In genomic region chr3:157130881-157131251, GRCh38 we compare ENCODE assay signal across 9 cellular contexts. TPM values are rescaled to one million over a fixed set of nuclear protein-coding genes. Genes with fewer than 3 reads are reported as not detected.
DNase-seq lines count a peak whose midpoint lies in the region; ATAC-seq and TF ChIP-seq lines count a peak whose summit lies in the region.
"Had no signal": no experiment of that assay in that cellular context is flagged by ENCODE, and none has a peak within 500 bp of the region (broad histone marks: within the 10 kb centered on the region; RNA-seq: fewer than 3 reads in every experiment).

No MANE protein-coding gene starts in this region.

- DNase-seq in Caco-2, result no peak
- DNase-seq in Panc1 (ENCODE audit: low read depth, low spot score), result no peak
- no peak for DNase-seq in endothelial cell (ENCODE audit: low spot score)
- no peak for DNase-seq in sigmoid colon
- DNase-seq in dedifferentiated amniotic fluid mesenchymal stem cell (ENCODE audit: extremely low spot score), result no peak
- no peak for DNase-seq in NCI-H1417 treated with DMSO at 0.1 percent for 48 hours (lab: John Stamatoyannopoulos, UW)
- no peak for DNase-seq in DMS79 (lab: John Stamatoyannopoulos, UW)

- H3K27ac ChIP-seq in Panc1 (ENCODE audit: low read length) (peak overlapping the region; percentile 90), sigmoid colon (peak overlapping the region; percentile 61 to 80 (median 76))
- H3K27ac ChIP-seq: HL-60 had no signal

- no peak for TF ChIP-seq POLR2A in sigmoid colon (IDR thresholded peaks at IDR 0.05)

- H3K36me3 Mint-ChIP-seq in Caco-2 (ENCODE audit: insufficient read depth, unreplicated experiment), result peaks cover 6% of the 10 kb centered on the region
- H3K36me3 Mint-ChIP-seq in endothelial cell (ENCODE audit: low read depth, unreplicated experiment), result no peaks in the 10 kb centered on the region

- WGBS in sigmoid colon, 2 donors, result 13 to 36% methylated on average over 10 of the region's 10 CpGs

- TF ChIP-seq EP300 in sigmoid colon (IDR thresholded peaks at IDR 0.05), result no peak

- H3K36me3 ChIP-seq in Caco-2 (ENCODE audit: control insufficient read depth, insufficient read depth, low read length), result no peaks in the 10 kb centered on the region
- H3K36me3 ChIP-seq in Panc1 (ENCODE audit: control insufficient read depth, insufficient read depth, low read length), result no peaks in the 10 kb centered on the region
- H3K36me3 ChIP-seq in sigmoid colon, result no peaks in the 10 kb centered on the region

- no peaks in the 10 kb centered on the region for H3K27me3 Mint-ChIP-seq in Caco-2 (ENCODE audit: insufficient read depth, unreplicated experiment)
- peaks cover 9% of the 10 kb centered on the region for H3K27me3 Mint-ChIP-seq in endothelial cell (ENCODE audit: unreplicated experiment)

- no TSS peak for BruUV-seq in Caco-2 (replicated peaks; lab: Mats Ljungman, UMichigan)
- no TSS peak for BruUV-seq in Panc1 (replicated peaks; lab: Mats Ljungman, UMichigan)

- H3K4me1 Mint-ChIP-seq in Caco-2 (ENCODE audit: low read depth, unreplicated experiment) (peaks cover 31% of the 10 kb centered on the region), endothelial cell (ENCODE audit: unreplicated experiment) (peaks cover 40% of the 10 kb centered on the region)

- ATAC-seq in Panc1, result no peak
- ATAC-seq in HG02588 (IDR thresholded peaks at IDR 0.05; ENCODE audit: unreplicated experiment), result no peak

- no peaks in the 10 kb centered on the region for H3K27me3 ChIP-seq in Caco-2 (replicated peaks; ENCODE audit: control insufficient read depth, insufficient read depth, low read length)
- no peaks in the 10 kb centered on the region for H3K27me3 ChIP-seq in Panc1 (ENCODE audit: control insufficient read depth, insufficient read depth, low read length)
- H3K27me3 ChIP-seq in sigmoid colon, result no peaks in the 10 kb centered on the region

- in situ Hi-C loops in Panc1 (cut with HindIII; ENCODE audit: low pct_unique_long_range_greater_than_20kb, low sequenced_read_pairs), result no loop called here

- POLR2A ChIA-PET in Caco-2 (lab: Charles Lee) (interaction anchor here (1.0 to 2.4 kb wide), 3 partner anchors 11 to 42 kb away, joined by 3 to 21 read pairs (median 3); no protein-coding TSS in a partner anchor), Panc1 (lab: Charles Lee) (interaction anchor here (0.6 kb wide), 1 partner anchor 316 kb away, joined by 4 read pairs; no protein-coding TSS in a partner anchor)

- H3K4me3 ChIP-seq in Caco-2 (ENCODE audit: low read depth, low read length) (no peak overlapping the region), Panc1 (ENCODE audit: low read depth in 2 of 2, low read length in 2 of 2) (peak overlapping the region in 1 of 2 experiments; percentile 58; a peak in 3 of 4 replicates), sigmoid colon (no peak overlapping the region)

- intact Hi-C loops in Caco-2 (cut with micrococcal nuclease; ENCODE audit: unreplicated experiment) (loop anchor here (1.0 to 10.0 kb wide), 8 partner anchors 11 to 457 kb away; partner anchors contain the start of gene TIPARP), Panc1 (cut with micrococcal nuclease; ENCODE audit: unreplicated experiment) (loop anchor here (5.0 to 10.0 kb wide), 6 partner anchors 44 to 1249 kb away; no protein-coding TSS in a partner anchor), sigmoid colon (cut with DNase I) (loop anchor here (2.0 kb wide), 1 partner anchor 44 kb away; no protein-coding TSS in a partner anchor)

- H3K4me3 Mint-ChIP-seq in Caco-2 (ENCODE audit: unreplicated experiment) (peak overlapping the region; percentile 64), endothelial cell (ENCODE audit: unreplicated experiment) (no peak overlapping the region)

- CTCF ChIA-PET in Caco-2 (lab: Charles Lee), result interaction anchor here (0.6 to 3.8 kb wide), 3 partner anchors 9 to 229 kb away, joined by 3 to 26 read pairs (median 4); no protein-coding TSS in a partner anchor
- CTCF ChIA-PET in Panc1 (lab: Charles Lee), result interaction anchor here (1.2 to 2.2 kb wide), 2 partner anchors 9 to 42 kb away, joined by 6 read pairs; no protein-coding TSS in a partner anchor

- TF ChIP-seq CTCF in Caco-2 (IDR thresholded peaks at IDR 0.05; ENCODE audit: insufficient read depth in 1 of 2, low read depth in 1 of 2, low read length in 1 of 2, severe bottlenecking in 1 of 2, unreplicated experiment in 1 of 2) (no peak), Panc1 (IDR thresholded peaks at IDR 0.05) (peak; percentile 52), endothelial cell (IDR thresholded peaks at IDR 0.05; ENCODE audit: unreplicated experiment) (peak; percentile 9), sigmoid colon (IDR thresholded peaks at IDR 0.05) (no peak)

- H3K27ac Mint-ChIP-seq in Caco-2 (ENCODE audit: unreplicated experiment) (peak overlapping the region; percentile 95), endothelial cell (ENCODE audit: unreplicated experiment) (peak overlapping the region; percentile 84)

- H3K4me1 ChIP-seq in Caco-2, result peaks cover 64% of the 10 kb centered on the region
- peaks cover 50% of the 10 kb centered on the region for H3K4me1 ChIP-seq in Panc1 (ENCODE audit: control insufficient read depth, insufficient read depth, low read length)
- H3K4me1 ChIP-seq in sigmoid colon, result peaks cover 0 to 52% (median 35%) of the 10 kb centered on the region in 4 donors

- H3K9me3 Mint-ChIP-seq in Caco-2 (ENCODE audit: unreplicated experiment) (no peaks in the 10 kb centered on the region), endothelial cell (ENCODE audit: unreplicated experiment) (no peaks in the 10 kb centered on the region)

- H3K9me3 ChIP-seq in Caco-2 (no peaks in the 10 kb centered on the region), Panc1 (ENCODE audit: control insufficient read depth, insufficient read depth, low read depth, low read length) (no peaks in the 10 kb centered on the region), sigmoid colon (no peaks in the 10 kb centered on the region)

RNA-seq across cellular contexts. Expression of gene CCNL1, which starts 29.1 kb away (rescaled TPM):
- total RNA-seq in Caco-2 (2022) (108 and 114 TPM in 2 replicates), Panc1 (2021; ENCODE audit: unreplicated experiment) (118 TPM), endothelial cell (ENCODE audit: unreplicated experiment) (132 TPM), sigmoid colon (100 to 1,000 TPM; 110 to 403 (median 215) TPM)
- polyA plus RNA-seq in Panc1 (2012; ENCODE audit: insufficient read length), result 48.3 TPM
- 10 to 100 TPM; 25.2 to 67.9 (median 28.8) TPM for polyA plus RNA-seq in sigmoid colon

Comparison
In these comparisons a context has a peak if more than half of its experiments do, and no peak if none do; other contexts are left out.
1. CTCF ChIP-seq: peak in Panc1 (single experiment) and endothelial cell (single experiment); none in Caco-2 (0 of 2) and sigmoid colon (0 of 4).